20 cellular contexts compared by ENCODE assay signal in genomic region chr4:139532951-139533350, GRCh38. TPM values are rescaled to one million over a fixed set of nuclear protein-coding genes. Genes with fewer than 3 reads are reported as not detected.
DNase-seq lines count a peak whose midpoint lies in the region; ATAC-seq and TF ChIP-seq lines count a peak whose summit lies in the region.
"Had no signal": no experiment of that assay in that cellular context is flagged by ENCODE, and none has a peak within 500 bp of the region (broad histone marks: within the 10 kb centered on the region; RNA-seq: fewer than 3 reads in every experiment).

No MANE protein-coding gene starts in this region.

- TF ChIP-seq CTCF in PC-3 (conservative IDR thresholded peaks at IDR 0.05; ENCODE audit: low read depth, low read length) (no peak), type B pancreatic cell (conservative IDR thresholded peaks at IDR 0.05) (no peak)

- no peak overlapping the region for H3K4me3 ChIP-seq in PC-3 (ENCODE audit: low read length)
- H3K4me3 ChIP-seq: lower lobe of right lung had no signal

- CTCF ChIA-PET in PC-3 (lab: Charles Lee): no interaction called here

- peak; percentile 42 for ATAC-seq in PC-3
- ATAC-seq in HG03175 (IDR thresholded peaks at IDR 0.05; ENCODE audit: unreplicated experiment): no peak
- ATAC-seq in HG03520 (IDR thresholded peaks at IDR 0.05; ENCODE audit: unreplicated experiment): no peak
- ATAC-seq: lower lobe of right lung; naive thymus-derived CD4-positive, alpha-beta T cell had no signal

- H3K4me1 Mint-ChIP-seq in type B pancreatic cell (ENCODE audit: unreplicated experiment): peaks cover 15% of the 10 kb centered on the region

- H3K27me3 ChIP-seq in PC-3 (ENCODE audit: low read length): no peaks in the 10 kb centered on the region

- no peak overlapping the region for H3K27ac ChIP-seq in PC-3 (ENCODE audit: low read length)
- H3K27ac ChIP-seq: lower lobe of right lung had no signal

- H3K4me1 ChIP-seq in PC-3 (ENCODE audit: insufficient read depth, low read length): no peaks in the 10 kb centered on the region

- H3K36me3 ChIP-seq in PC-3 (ENCODE audit: low read depth, low read length): peaks cover 12% of the 10 kb centered on the region

- H3K9me3 ChIP-seq in PC-3 (ENCODE audit: low read length): no peaks in the 10 kb centered on the region
- H3K9me3 ChIP-seq: lower lobe of right lung had no signal

- peaks cover 32% of the 10 kb centered on the region for H3K36me3 Mint-ChIP-seq in type B pancreatic cell

- H3K4me3 Mint-ChIP-seq in type B pancreatic cell: peak overlapping the region; percentile 2
- H3K4me3 Mint-ChIP-seq: CD14-positive monocyte; naive thymus-derived CD4-positive, alpha-beta T cell had no signal

- no peaks in the 10 kb centered on the region for H3K9me2 ChIP-seq in PC-3 (replicated peaks; ENCODE audit: low read length)

- intact Hi-C loops in PC-3 (cut with micrococcal nuclease): no loop called here

- no peak overlapping the region for H2AFZ ChIP-seq in PC-3 (ENCODE audit: low read length)

- BruUV-seq in PC-3 (replicated peaks; lab: Mats Ljungman, UMichigan): no TSS peak

- no peak overlapping the region for H3K27ac Mint-ChIP-seq in type B pancreatic cell

- no peak overlapping the region for H3K4me2 ChIP-seq in PC-3 (ENCODE audit: low read length)

- no peaks in the 10 kb centered on the region for H4K20me1 ChIP-seq in PC-3 (ENCODE audit: low read length)

- peaks cover 8% of the 10 kb centered on the region for H3K79me2 ChIP-seq in PC-3 (ENCODE audit: low read length)

- H3K27me3 Mint-ChIP-seq in type B pancreatic cell: no peaks in the 10 kb centered on the region
- H3K27me3 Mint-ChIP-seq: naive thymus-derived CD4-positive, alpha-beta T cell had no signal

- no peaks in the 10 kb centered on the region for H3F3A ChIP-seq in PC-3 (ENCODE audit: low read length, unreplicated experiment)

- DNase-seq in NCI-H2196 (lab: John Stamatoyannopoulos, UW; ENCODE audit: unreplicated experiment) (peak; percentile 19), NCI-H2196 treated with DMSO at 0.1 percent for 48 hours (lab: John Stamatoyannopoulos, UW; ENCODE audit: unreplicated experiment) (no peak), PC-3 (no peak), myocyte (ENCODE audit: low read depth) (peak; percentile 74), type B pancreatic cell (ENCODE audit: extremely low spot score, unreplicated experiment) (no peak), A172 (ENCODE audit: low spot score) (no peak)
- DNase-seq: 8988T; activated CD4-positive, alpha-beta T cell treated with anti-CD3 and anti-CD28 coated beads, Interleukin-2, amount 50 U/mL, for 1 hour; activated naive CD4-positive, alpha-beta T cell; activated T-cell treated with anti-CD3 and anti-CD28 coated beads for 4 hours; erythroblast; lower lobe of right lung; naive thymus-derived CD4-positive, alpha-beta T cell; NCI-H1436 treated with DMSO at 0.1 percent for 48 hours; stimulated activated naive CD4-positive, alpha-beta T cell treated with Interleukin-2 at 50 U/mL for 16 hours; SW 1271; trophoblast cell had no signal

- POLR2A ChIA-PET in PC-3 (lab: Charles Lee; ENCODE audit: unreplicated experiment): no interaction called here

- no peak overlapping the region for H3K9ac ChIP-seq in PC-3 (ENCODE audit: low read length)

- no peaks in the 10 kb centered on the region for H3K9me3 Mint-ChIP-seq in type B pancreatic cell
- H3K9me3 Mint-ChIP-seq: CD14-positive monocyte; naive thymus-derived CD4-positive, alpha-beta T cell had no signal

RNA-seq across cellular contexts. Expression of gene SETD7, which starts 23.1 kb away (rescaled TPM):
- 29.6 and 31.4 TPM in 2 replicates for total RNA-seq in PC-3 (2014; rRNA removed)
- 411 and 456 TPM in 2 replicates for total RNA-seq in myocyte
- 116 TPM for polyA plus RNA-seq in myocyte (2012)
- 17.0 and 28.2 TPM in 2 replicates for total RNA-seq in type B pancreatic cell (ENCODE audit: low replicate concordance)
- 38.0 and 42.1 TPM in 2 replicates for total RNA-seq in A172 (2014; rRNA removed; shearing (Covaris generic))

Comparison
In these comparisons a context has a peak if more than half of its experiments do, and no peak if none do; other contexts are left out.
1. DNase-seq: peak in NCI-H2196 (single experiment) and myocyte (single experiment); none in NCI-H2196 treated with DMSO at 0.1 percent for 48 hours (single experiment), PC-3 (single experiment), type B pancreatic cell (single experiment) and A172 (single experiment).